Comparison of ENCODE assay signal across 21 cellular contexts in genomic region chr12:5898874-5899273, GRCh38. TPM values are rescaled to one million over a fixed set of nuclear protein-coding genes. Genes with fewer than 3 reads are reported as not detected.
DNase-seq lines count a peak whose midpoint lies in the region; FAIRE-seq and TF ChIP-seq lines count a peak whose summit lies in the region.
"Had no signal": no experiment of that assay in that cellular context is flagged by ENCODE, and none has a peak within 500 bp of the region (broad histone marks: within the 10 kb centered on the region; RNA-seq: fewer than 3 reads in every experiment).

No MANE protein-coding gene starts in this region.

- peaks cover 8% of the 10 kb centered on the region for H3K4me1 Mint-ChIP-seq in type B pancreatic cell (ENCODE audit: unreplicated experiment)
- H3K4me1 Mint-ChIP-seq: stimulated activated naive B cell treated with anti-CD40 and anti-IgM and Interleukin-4, amounts not matched to agents 10 μg/mL and 1 μg/mL and 100 μg/mL, for 72 hours had no signal

- H2AFZ ChIP-seq in Karpas-422 (ENCODE audit: low read length): no peak overlapping the region

- no peaks in the 10 kb centered on the region for H3K36me3 Mint-ChIP-seq in type B pancreatic cell
- H3K36me3 Mint-ChIP-seq: stimulated activated naive B cell treated with anti-CD40 and anti-IgM and Interleukin-4, amounts not matched to agents 10 μg/mL and 1 μg/mL and 100 μg/mL, for 72 hours had no signal

- H4K20me1 ChIP-seq in Karpas-422 (ENCODE audit: insufficient read depth, low read depth, low read length): no peaks in the 10 kb centered on the region

- no peaks in the 10 kb centered on the region for H3K9me2 ChIP-seq in Karpas-422 (replicated peaks; ENCODE audit: insufficient read depth, low read length)

- no peaks in the 10 kb centered on the region for H3K79me2 ChIP-seq in Karpas-422 (ENCODE audit: low read length)

- no peak overlapping the region for H3K4me3 Mint-ChIP-seq in type B pancreatic cell
- H3K4me3 Mint-ChIP-seq: CD4-positive, alpha-beta T cell; stimulated activated naive B cell treated with anti-CD40 and anti-IgM and Interleukin-4, amounts not matched to agents 10 μg/mL and 1 μg/mL and 100 μg/mL, for 72 hours had no signal

- TF ChIP-seq POLR2A in H54 (IDR thresholded peaks at IDR 0.05; ENCODE audit: low read depth, low read length): no peak

- no peak overlapping the region for H3K27ac Mint-ChIP-seq in type B pancreatic cell
- H3K27ac Mint-ChIP-seq: CD4-positive, alpha-beta T cell; stimulated activated naive B cell treated with anti-CD40 and anti-IgM and Interleukin-4, amounts not matched to agents 10 μg/mL and 1 μg/mL and 100 μg/mL, for 72 hours had no signal

- in situ Hi-C loops in brain microvascular endothelial cell (cut with HindIII; ENCODE audit: low pct_ligation_motif_present, low sequenced_read_pairs): no loop called here

- H3K9ac ChIP-seq in Karpas-422 (ENCODE audit: low read length): no peak overlapping the region

- no peaks in the 10 kb centered on the region for H3K9me3 Mint-ChIP-seq in type B pancreatic cell
- H3K9me3 Mint-ChIP-seq: CD4-positive, alpha-beta T cell had no signal

- peak; percentile 35 for TF ChIP-seq CTCF in brain microvascular endothelial cell (IDR thresholded peaks at IDR 0.05; ENCODE audit: low read depth, low read length, missing control alignments)
- peak; percentile 24 for TF ChIP-seq CTCF in retinal pigment epithelial cell (conservative IDR thresholded peaks at IDR 0.05; ENCODE audit: low read depth, low read length)
- TF ChIP-seq CTCF in type B pancreatic cell (conservative IDR thresholded peaks at IDR 0.05): no peak

- DNase-seq in NCI-H2171 treated with DMSO at 0.1 percent for 48 hours (lab: John Stamatoyannopoulos, UW) (peak; percentile 19), NCI-H2171 (lab: John Stamatoyannopoulos, UW) (no peak), Karpas-422 (peak; percentile 52), brain microvascular endothelial cell (no peak), retinal pigment epithelial cell (ENCODE audit: low read depth) (no peak), MG63 (no peak), H54 (ENCODE audit: insufficient read length, low spot score) (no peak), type B pancreatic cell (ENCODE audit: extremely low spot score, unreplicated experiment) (no peak)
- DNase-seq: activated CD8-positive, alpha-beta memory T cell treated with anti-CD3 and anti-CD28 coated beads for 24 hours; caudate nucleus; CD4-positive, alpha-beta T cell; effector CD8-positive, alpha-beta T cell; hippocampal formation; NCI-H1930; NCI-H524 treated with DMSO at 0.1 percent for 48 hours; occipital lobe; small intestine; stimulated activated naive B cell treated with anti-CD40 and anti-IgM and Interleukin-4, amounts not matched to agents 10 μg/mL and 1 μg/mL and 100 μg/mL, for 72 hours had no signal

- no peaks in the 10 kb centered on the region for H3K9me3 ChIP-seq in Karpas-422 (ENCODE audit: low read length)
- H3K9me3 ChIP-seq in MG63: no peaks in the 10 kb centered on the region; the same call in 1 of the 2 replicates

- FAIRE-seq in H54 (lab: Jason Lieb, UNC): no peak
- FAIRE-seq: A204.1, GM12878, small intestine had no signal

- H3K4me3 ChIP-seq in Karpas-422 (ENCODE audit: low read length): no peak overlapping the region
- no peak overlapping the region for H3K4me3 ChIP-seq in brain microvascular endothelial cell (ENCODE audit: low read depth, low read length)
- no peak overlapping the region for H3K4me3 ChIP-seq in retinal pigment epithelial cell (ENCODE audit: low read length)
- no peak overlapping the region for H3K4me3 ChIP-seq in MG63
- H3K4me3 ChIP-seq: GM12878, tibial nerve had no signal

- H3K27ac ChIP-seq in Karpas-422 (ENCODE audit: low read length): no peak overlapping the region
- no peak overlapping the region for H3K27ac ChIP-seq in brain microvascular endothelial cell
- H3K27ac ChIP-seq: tibial nerve had no signal

- no peaks in the 10 kb centered on the region for H3K27me3 ChIP-seq in Karpas-422 (ENCODE audit: low read length)
- H3K27me3 ChIP-seq in brain microvascular endothelial cell (replicated peaks): no peaks in the 10 kb centered on the region
- peaks cover 10% of the 10 kb centered on the region for H3K27me3 ChIP-seq in MG63
- H3K27me3 ChIP-seq: tibial nerve had no signal

- H3K36me3 ChIP-seq in Karpas-422 (ENCODE audit: insufficient read depth, low read length) (no peaks in the 10 kb centered on the region), brain microvascular endothelial cell (replicated peaks) (no peaks in the 10 kb centered on the region), MG63 (no peaks in the 10 kb centered on the region)
- H3K36me3 ChIP-seq: tibial nerve had no signal

- no peaks in the 10 kb centered on the region for H3K4me1 ChIP-seq in Karpas-422 (ENCODE audit: low read length)
- H3K4me1 ChIP-seq: tibial nerve had no signal

- H3K27me3 Mint-ChIP-seq in type B pancreatic cell: peaks cover 47% of the 10 kb centered on the region

- no peak overlapping the region for H3K4me2 ChIP-seq in Karpas-422 (ENCODE audit: low read depth, low read length, poor library complexity, severe bottlenecking)

RNA-seq across cellular contexts. Expression of gene ANO2, which starts 46.2 kb away (rescaled TPM):
- total RNA-seq in Karpas-422 (2014; rRNA removed; shearing (Covaris generic); ENCODE audit: low replicate concordance): not detected in 2 replicates
- not detected in 2 replicates for total RNA-seq in MG63 (2014; rRNA removed; shearing (Covaris generic); ENCODE audit: low replicate concordance)
- 2.6 and 3.3 TPM in 2 replicates for total RNA-seq in type B pancreatic cell (ENCODE audit: low replicate concordance)
- total RNA-seq: CD4-positive, alpha-beta T cell; GM12878 had no signal

Comparison
In these comparisons a context has a peak if more than half of its experiments do, and no peak if none do; other contexts are left out.
1. DNase-seq: peak in NCI-H2171 treated with DMSO at 0.1 percent for 48 hours (single experiment) and Karpas-422 (single experiment); none in NCI-H2171 (single experiment), brain microvascular endothelial cell (single experiment), retinal pigment epithelial cell (single experiment), MG63 (single experiment), H54 (single experiment) and type B pancreatic cell (single experiment).